ENCODE assay signal across 11 cellular contexts in genomic region chr5:172868436-172868923, GRCh38. TPM values are rescaled to one million over a fixed set of nuclear protein-coding genes. Genes with fewer than 3 reads are reported as not detected.
DNase-seq lines count a peak whose midpoint lies in the region; ATAC-seq and TF ChIP-seq lines count a peak whose summit lies in the region.
"Had no signal": no experiment of that assay in that cellular context is flagged by ENCODE, and none has a peak within 500 bp of the region (broad histone marks: within the 10 kb centered on the region; RNA-seq: fewer than 3 reads in every experiment).

No MANE protein-coding gene starts in this region.

- CTCF ChIA-PET in activated CD4-positive, alpha-beta T cell treated with anti-CD3 and anti-CD28 coated beads for 36 hours (lab: Charles Lee), result no interaction called here

- H3K9me3 ChIP-seq in colonic mucosa, result no peaks in the 10 kb centered on the region
- no peaks in the 10 kb centered on the region for H3K9me3 ChIP-seq in muscle layer of colon (ENCODE audit: low read length)
- H3K9me3 ChIP-seq in upper lobe of right lung, result no peaks in the 10 kb centered on the region

- no peak for TF ChIP-seq CTCF in colonic mucosa (IDR thresholded peaks at IDR 0.05)
- no peak for TF ChIP-seq CTCF in upper lobe of right lung (IDR thresholded peaks at IDR 0.05)

- H3K27ac ChIP-seq in colonic mucosa (peak overlapping the region; percentile 59), muscle layer of colon (ENCODE audit: low read depth, low read length) (peak overlapping the region; percentile 82), upper lobe of right lung (peak overlapping the region; percentile 87)
- H3K27ac ChIP-seq: 22Rv1 had no signal

- H3K9ac ChIP-seq in colonic mucosa (ENCODE audit: low read depth in 2 of 2, low read length in 2 of 2) (peak overlapping the region in 1 of 2 donors; percentile 9), muscle layer of colon (ENCODE audit: low read length) (no peak overlapping the region)

- DNase-seq in activated CD4-positive, alpha-beta T cell treated with anti-CD3 and anti-CD28 coated beads for 36 hours, result no peak
- DNase-seq in activated CD4-positive, alpha-beta T cell treated with anti-CD3 and anti-CD28 coated beads, Interleukin-2, amount 50 U/mL, for 4 hours, result no peak
- DNase-seq in colonic mucosa (no peak), upper lobe of right lung (no peak), activated T-cell treated with anti-CD3 and anti-CD28 coated beads for 4 hours (no peak)
- DNase-seq: effector memory CD8-positive, alpha-beta T cell; KG1 had no signal

- H3K4me1 ChIP-seq in colonic mucosa, result peaks cover 6% of the 10 kb centered on the region
- H3K4me1 ChIP-seq in muscle layer of colon (ENCODE audit: insufficient read depth, low read length), result peaks cover 73% of the 10 kb centered on the region
- peaks cover 74% of the 10 kb centered on the region for H3K4me1 ChIP-seq in upper lobe of right lung

- POLR2A ChIA-PET in activated CD4-positive, alpha-beta T cell treated with anti-CD3 and anti-CD28 coated beads for 36 hours (lab: Charles Lee), result interaction anchor here (0.6 kb wide), 1 partner anchor 8 kb away, joined by 5 read pairs; no protein-coding TSS in a partner anchor

- H3K27ac Mint-ChIP-seq in activated CD4-positive, alpha-beta T cell treated with anti-CD3 and anti-CD28 coated beads for 36 hours, result no peak overlapping the region

- no peaks in the 10 kb centered on the region for H3K9me3 Mint-ChIP-seq in activated CD4-positive, alpha-beta T cell treated with anti-CD3 and anti-CD28 coated beads for 36 hours (ENCODE audit: low read depth)
- H3K9me3 Mint-ChIP-seq: effector memory CD8-positive, alpha-beta T cell had no signal

- no peak overlapping the region for H3K4me3 Mint-ChIP-seq in activated CD4-positive, alpha-beta T cell treated with anti-CD3 and anti-CD28 coated beads for 36 hours
- H3K4me3 Mint-ChIP-seq: effector memory CD8-positive, alpha-beta T cell had no signal

- H3K27me3 ChIP-seq in colonic mucosa (no peaks in the 10 kb centered on the region), muscle layer of colon (ENCODE audit: control insufficient read depth in 1 of 2, insufficient read depth in 2 of 2, low read length in 2 of 2) (no peaks in the 10 kb centered on the region), upper lobe of right lung (no peaks in the 10 kb centered on the region)

- no peaks in the 10 kb centered on the region for H3K36me3 Mint-ChIP-seq in activated CD4-positive, alpha-beta T cell treated with anti-CD3 and anti-CD28 coated beads for 36 hours (ENCODE audit: low read depth)

- H3K27me3 Mint-ChIP-seq in activated CD4-positive, alpha-beta T cell treated with anti-CD3 and anti-CD28 coated beads for 36 hours, result no peaks in the 10 kb centered on the region
- H3K27me3 Mint-ChIP-seq: effector memory CD8-positive, alpha-beta T cell had no signal

- H3K4me1 Mint-ChIP-seq in activated CD4-positive, alpha-beta T cell treated with anti-CD3 and anti-CD28 coated beads for 36 hours, result peaks cover 23% of the 10 kb centered on the region

- H3K4me3 ChIP-seq in colonic mucosa (no peak overlapping the region), muscle layer of colon (ENCODE audit: low read depth in 1 of 2, low read length in 2 of 2) (no peak overlapping the region), upper lobe of right lung (no peak overlapping the region)

- peak; percentile 60 for ATAC-seq in activated CD4-positive, alpha-beta T cell treated with anti-CD3 and anti-CD28 coated beads for 36 hours
- ATAC-seq in upper lobe of right lung, result no peak
- ATAC-seq in HG02885 (IDR thresholded peaks at IDR 0.05; ENCODE audit: poor library complexity, unreplicated experiment), result no peak
- no peak for ATAC-seq in HG03108 (IDR thresholded peaks at IDR 0.05; ENCODE audit: unreplicated experiment)
- ATAC-seq: effector memory CD8-positive, alpha-beta T cell had no signal

- intact Hi-C loops in activated CD4-positive, alpha-beta T cell treated with anti-CD3 and anti-CD28 coated beads for 36 hours (cut with DNase I, micrococcal nuclease), result no loop called here
- intact Hi-C loops in colonic mucosa (cut with DNase I), result no loop called here
- intact Hi-C loops in upper lobe of right lung (cut with DNase I), result loop anchor here (10.0 kb wide), 1 partner anchor 94 kb away; the partner anchor contains the start of gene DUSP1

- no peaks in the 10 kb centered on the region for H3K36me3 ChIP-seq in colonic mucosa
- H3K36me3 ChIP-seq in muscle layer of colon (ENCODE audit: insufficient read depth, low read length), result no peaks in the 10 kb centered on the region
- H3K36me3 ChIP-seq in upper lobe of right lung, result no peaks in the 10 kb centered on the region

RNA-seq across cellular contexts. Expression of gene ERGIC1, which starts 34.4 kb away (rescaled TPM):
- total RNA-seq in activated CD4-positive, alpha-beta T cell treated with anti-CD3 and anti-CD28 coated beads for 36 hours, result 10 to 100 TPM; 40.3 to 50.0 TPM
- total RNA-seq in colonic mucosa, result 100 to 1,000 TPM; 173 to 191 TPM
- total RNA-seq in upper lobe of right lung, result 186 TPM
